In the genomic region with DNA sequence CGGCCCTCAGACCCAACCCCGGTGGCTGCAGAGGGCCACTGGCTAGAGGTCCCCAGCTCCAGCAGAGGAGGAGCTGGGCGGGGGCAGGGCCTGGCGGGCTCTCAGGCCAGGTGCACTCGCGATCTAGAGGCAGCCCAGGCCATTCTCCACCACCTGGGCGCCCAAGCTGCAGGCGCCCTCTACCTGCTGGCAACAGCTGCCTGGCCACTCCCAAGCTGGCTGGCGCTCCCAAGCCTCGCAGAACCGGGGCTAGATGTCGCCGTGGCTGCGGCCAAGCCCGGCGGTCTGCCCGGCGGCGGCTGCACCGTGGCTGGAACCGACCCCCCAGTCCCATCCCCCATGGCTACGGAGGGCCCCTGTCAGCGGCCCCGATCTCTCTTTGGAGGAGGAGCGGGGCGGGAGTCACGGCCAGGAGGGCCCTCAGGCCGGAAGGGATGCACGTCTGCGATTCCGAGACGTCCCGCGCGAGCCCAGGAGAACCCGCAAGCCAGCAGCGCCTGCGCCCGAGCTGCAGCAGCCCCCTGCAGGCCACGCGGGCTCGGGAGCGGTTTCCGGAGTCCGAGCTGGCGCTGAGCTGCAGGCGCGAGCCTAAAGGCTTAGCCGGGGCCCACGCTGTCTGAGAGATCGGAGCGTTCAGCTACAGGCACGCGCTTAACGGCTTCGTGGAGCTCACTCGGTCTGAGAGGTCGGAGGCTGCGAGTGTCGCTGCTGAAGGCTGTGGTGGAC, we compare ENCODE assay signal across 8 cellular contexts. TPM values are rescaled to one million over a fixed set of nuclear protein-coding genes. Genes with fewer than 3 reads are reported as not detected.
DNase-seq lines count a peak whose midpoint lies in the region; TF ChIP-seq lines count a peak whose summit lies in the region.

No MANE protein-coding gene starts in this region.

- H3K4me3 ChIP-seq in iPS-18c (ENCODE audit: insufficient read depth, low read depth, low read length) (peak overlapping the region; percentile 56), skeletal muscle tissue (ENCODE audit: low read length in 3 of 3) (peak overlapping the region in 2 of 3 donors; percentile 54 to 60)

- no peak overlapping the region for H3K27ac ChIP-seq in skeletal muscle tissue (ENCODE audit: low read depth, low read length)

- H3K36me3 ChIP-seq in skeletal muscle tissue (ENCODE audit: control insufficient read depth in 3 of 3, insufficient read depth in 3 of 3, low read length in 3 of 3) = no peaks in the 10 kb centered on the region

- peak; percentile 26 to 59 for TF ChIP-seq CTCF in brain (conservative IDR thresholded peaks at IDR 0.05)

- H3K9me3 ChIP-seq in iPS-18c (ENCODE audit: control insufficient read depth, insufficient read depth, low read length) (no peaks in the 10 kb centered on the region), skeletal muscle tissue (ENCODE audit: control insufficient read depth in 3 of 3, low read length in 3 of 3) (no peaks in the 10 kb centered on the region)

- H3K27ac Mint-ChIP-seq in brain = no peak overlapping the region

- H3K27me3 ChIP-seq in skeletal muscle tissue (ENCODE audit: control insufficient read depth in 3 of 3, insufficient read depth in 3 of 3, low read length in 3 of 3) = peaks cover 73 to 82% (median 82%) of the 10 kb centered on the region in 3 donors

- DNase-seq in EL (peak; percentile 65), LHCN-M2 (ENCODE audit: low read depth) (peak; percentile 49), T-helper 1 cell (peak; percentile 21 to 51 (median 31)), NOMO-1 treated with dmso at 0.1 percent for 144 hours (lab: John Stamatoyannopoulos, UW; ENCODE audit: unreplicated experiment) (no peak), RKO (ENCODE audit: low spot score) (no peak)

- peaks cover 18 to 27% (median 20%) of the 10 kb centered on the region in 3 donors for H3K4me1 ChIP-seq in skeletal muscle tissue (ENCODE audit: control insufficient read depth in 3 of 3, insufficient read depth in 3 of 3, low read length in 3 of 3)

- peak overlapping the region; percentile 80 to 91 (median 87) for H3K4me3 Mint-ChIP-seq in brain

- peaks cover 80% of the 10 kb centered on the region for H3K27me3 Mint-ChIP-seq in brain

- peak overlapping the region in 1 of 3 donors; percentile 40 for H3K9ac ChIP-seq in skeletal muscle tissue (ENCODE audit: low read depth in 1 of 3, low read length in 3 of 3)

- H3K4me1 Mint-ChIP-seq in brain = peaks cover 6% of the 10 kb centered on the region

- no peaks in the 10 kb centered on the region for H3K36me3 Mint-ChIP-seq in brain

- H3K9me3 Mint-ChIP-seq in brain = no peaks in the 10 kb centered on the region

RNA-seq across cellular contexts. Expression of a gene that starts 44.3 kb away (rescaled TPM):
- total RNA-seq in LHCN-M2 (2014; rRNA removed) (58.4 and 59.2 TPM in 2 replicates), skeletal muscle tissue (29.2 TPM)
- polyA plus RNA-seq in LHCN-M2 (2012) = 22.0 TPM
- polyA plus RNA-seq in brain (ENCODE audit: insufficient read depth, low read depth, low replicate concordance) = 61.0 TPM

Comparison
In these comparisons a context has a peak if more than half of its experiments do, and no peak if none do; other contexts are left out.
1. DNase-seq: peak in EL (single experiment), LHCN-M2 (single experiment) and T-helper 1 cell (5 of 5); none in NOMO-1 treated with dmso at 0.1 percent for 144 hours (single experiment) and RKO (single experiment).